ENCODE assay signal across 12 cellular contexts in genomic region chr9:79662553-79662956, GRCh38.
DNase-seq lines count a peak whose midpoint lies in the region; ATAC-seq and TF ChIP-seq lines count a peak whose summit lies in the region.
"Had no signal": no experiment of that assay in that cellular context is flagged by ENCODE, and none has a peak within 500 bp of the region (broad histone marks: within the 10 kb centered on the region; RNA-seq: fewer than 3 reads in every experiment).

No MANE protein-coding gene starts in this region.

- ATAC-seq in naive thymus-derived CD4-positive, alpha-beta T cell = no peak
- no peak for ATAC-seq in HG02938 (IDR thresholded peaks at IDR 0.05; ENCODE audit: unreplicated experiment)

- POLR2A ChIA-PET in naive thymus-derived CD4-positive, alpha-beta T cell (lab: Charles Lee) = interaction anchor here (0.6 kb wide), 1 partner anchor 90 kb away, joined by 6 read pairs; no protein-coding TSS in a partner anchor

- H3K4me2 ChIP-seq in MM.1S (ENCODE audit: low read depth, low read length) = no peak overlapping the region

- H2AFZ ChIP-seq in MM.1S (ENCODE audit: low read length) = no peak overlapping the region

- H3K27ac Mint-ChIP-seq in CD14-positive monocyte (peak overlapping the region; percentile 1 to 86 (median 42)), HFFc6 (peak overlapping the region; percentile 76)
- H3K27ac Mint-ChIP-seq in naive thymus-derived CD4-positive, alpha-beta T cell = peak overlapping the region in 8 of 9 donors; percentile 19 to 79 (median 52)

- no peaks in the 10 kb centered on the region for H3K9me2 ChIP-seq in MM.1S (replicated peaks; ENCODE audit: insufficient read depth, low read length)

- H3K27ac ChIP-seq in naive thymus-derived CD4-positive, alpha-beta T cell (ENCODE audit: low read depth, low read length) = no peak overlapping the region
- H3K27ac ChIP-seq in MM.1S (ENCODE audit: low read length) = no peak overlapping the region

- no peak overlapping the region for H3K4me3 Mint-ChIP-seq in CD14-positive monocyte
- peak overlapping the region; percentile 51 for H3K4me3 Mint-ChIP-seq in HFFc6
- peak overlapping the region in 3 of 10 donors; percentile 12 to 34 (median 27) for H3K4me3 Mint-ChIP-seq in naive thymus-derived CD4-positive, alpha-beta T cell

- H3K36me3 Mint-ChIP-seq in CD14-positive monocyte (peaks cover 47 to 55% of the 10 kb centered on the region in 2 donors), HFFc6 (ENCODE audit: low read depth) (peaks cover 51% of the 10 kb centered on the region)
- H3K36me3 Mint-ChIP-seq in naive thymus-derived CD4-positive, alpha-beta T cell = peaks cover 0 to 28% (median 12%) of the 10 kb centered on the region in 5 donors

- H3K27me3 ChIP-seq in naive thymus-derived CD4-positive, alpha-beta T cell (ENCODE audit: control insufficient read depth in 2 of 2, insufficient read depth in 2 of 2, low read length in 2 of 2) = no peaks in the 10 kb centered on the region
- no peaks in the 10 kb centered on the region for H3K27me3 ChIP-seq in MM.1S (replicated peaks; ENCODE audit: insufficient read depth, low read length)
- H3K27me3 ChIP-seq: heart right ventricle had no signal

- no peak for TF ChIP-seq CTCF in CD14-positive monocyte (IDR thresholded peaks at IDR 0.05)
- TF ChIP-seq CTCF in HFFc6 (IDR thresholded peaks at IDR 0.05) = no peak
- no peak for TF ChIP-seq CTCF in MM.1S (IDR thresholded peaks at IDR 0.05; ENCODE audit: low read length)

- H3K4me3 ChIP-seq in naive thymus-derived CD4-positive, alpha-beta T cell (ENCODE audit: low read length) = no peak overlapping the region
- no peak overlapping the region for H3K4me3 ChIP-seq in MM.1S (ENCODE audit: low read length)

- H3K9me3 Mint-ChIP-seq in CD14-positive monocyte (no peaks in the 10 kb centered on the region), HFFc6 (no peaks in the 10 kb centered on the region)
- no peaks in the 10 kb centered on the region for H3K9me3 Mint-ChIP-seq in naive thymus-derived CD4-positive, alpha-beta T cell

- DNase-seq in CD14-positive monocyte (ENCODE audit: low spot score) = no peak
- DNase-seq in HFFc6 = peak; percentile 49
- peak; percentile 41 for DNase-seq in cerebellar cortex (ENCODE audit: low spot score)
- DNase-seq in naive thymus-derived CD4-positive, alpha-beta T cell = peak in 4 of 9 donors; percentile 3 to 36 (median 18)
- DNase-seq in NCI-H226 = no peak
- DNase-seq in MM.1S = no peak
- no peak for DNase-seq in SHP77 treated with DMSO at 0.1 percent for 48 hours (lab: John Stamatoyannopoulos, UW)
- DNase-seq: heart right ventricle; Karpas-422; stimulated activated CD4-positive, alpha-beta T cell treated with anti-CD3 and anti-CD28 coated beads, Interleukin-1b, Interleukin-23, amount 100 ng/mL, for 48 hours; T1000 had no signal

- no peak overlapping the region for H3K9ac ChIP-seq in MM.1S (ENCODE audit: low read length)

- peaks cover 34% of the 10 kb centered on the region for H3K4me1 Mint-ChIP-seq in CD14-positive monocyte
- H3K4me1 Mint-ChIP-seq in HFFc6 (ENCODE audit: low read depth) = peaks cover 84% of the 10 kb centered on the region
- H3K4me1 Mint-ChIP-seq in naive thymus-derived CD4-positive, alpha-beta T cell = peaks cover 15 to 77% (median 39%) of the 10 kb centered on the region in 7 donors

- peaks cover 5 to 9% of the 10 kb centered on the region in 2 donors for H3K4me1 ChIP-seq in naive thymus-derived CD4-positive, alpha-beta T cell (ENCODE audit: control insufficient read depth in 2 of 2, insufficient read depth in 2 of 2, low read length in 2 of 2)
- no peaks in the 10 kb centered on the region for H3K4me1 ChIP-seq in MM.1S (ENCODE audit: low read length)

- no peaks in the 10 kb centered on the region for H3F3A ChIP-seq in MM.1S (ENCODE audit: insufficient read depth, low read length)

- H3K27me3 Mint-ChIP-seq in CD14-positive monocyte (ENCODE audit: low read depth in 3 of 3) (no peaks in the 10 kb centered on the region), HFFc6 (ENCODE audit: insufficient read depth) (peaks cover 6% of the 10 kb centered on the region; the same call in 1 of the 2 replicates)
- no peaks in the 10 kb centered on the region for H3K27me3 Mint-ChIP-seq in naive thymus-derived CD4-positive, alpha-beta T cell

- CTCF ChIA-PET in naive thymus-derived CD4-positive, alpha-beta T cell (lab: Charles Lee) = interaction anchor here (0.6 kb wide), 1 partner anchor 247 kb away, joined by 4 read pairs; no protein-coding TSS in a partner anchor

- no peaks in the 10 kb centered on the region for H3K79me2 ChIP-seq in MM.1S (ENCODE audit: low read length)

- H3K36me3 ChIP-seq in naive thymus-derived CD4-positive, alpha-beta T cell (ENCODE audit: control insufficient read depth in 2 of 3, insufficient read depth in 3 of 3, low read length in 3 of 3) = no peaks in the 10 kb centered on the region
- no peaks in the 10 kb centered on the region for H3K36me3 ChIP-seq in MM.1S (replicated peaks; ENCODE audit: insufficient read depth, low read length)
- H3K36me3 ChIP-seq: heart right ventricle had no signal

- H4K20me1 ChIP-seq in MM.1S (ENCODE audit: insufficient read depth, low read length) = no peaks in the 10 kb centered on the region

- no peaks in the 10 kb centered on the region for H3K9me3 ChIP-seq in naive thymus-derived CD4-positive, alpha-beta T cell (ENCODE audit: control insufficient read depth in 2 of 3, low read length in 3 of 3)
- H3K9me3 ChIP-seq in MM.1S (replicated peaks; ENCODE audit: insufficient read depth, low read length) = no peaks in the 10 kb centered on the region
- H3K9me3 ChIP-seq: heart right ventricle had no signal

- intact Hi-C loops in CD14-positive monocyte (cut with micrococcal nuclease) = no loop called here
- intact Hi-C loops in naive thymus-derived CD4-positive, alpha-beta T cell (cut with micrococcal nuclease) = loop anchor here in 1 of 2 donors (1.0 kb wide), 2 partner anchors 91 to 191 kb away; partner anchors contain the start of gene TLE4

Comparison
In these comparisons a context has a peak if more than half of its experiments do, and no peak if none do; other contexts are left out.
1. DNase-seq: peak in HFFc6 (single experiment) and cerebellar cortex (single experiment); none in CD14-positive monocyte (single experiment), NCI-H226 (single experiment), MM.1S (single experiment) and SHP77 treated with DMSO at 0.1 percent for 48 hours (single experiment).
2. Peak in every context shown above with its lines, with median percentiles within 50 percentile points of each other: H3K27ac Mint-ChIP-seq.